Comparison of ENCODE assay signal across 11 cellular contexts in genomic region chr20:17616480-17617211, GRCh38. TPM values are rescaled to one million over a fixed set of nuclear protein-coding genes. Genes with fewer than 3 reads are reported as not detected.
DNase-seq lines count a peak whose midpoint lies in the region; ATAC-seq, FAIRE-seq and TF ChIP-seq lines count a peak whose summit lies in the region.
"Had no signal": no experiment of that assay in that cellular context is flagged by ENCODE, and none has a peak within 500 bp of the region (broad histone marks: within the 10 kb centered on the region; RNA-seq: fewer than 3 reads in every experiment).

No MANE protein-coding gene starts in this region.

- peak; percentile 13 for DNase-seq in natural killer cell
- no peak for DNase-seq in natural killer cell treated with Interleukin-12 subunit alpha and Interleukin-12 subunit beta and Interleukin-15 and Interleukin-18, amount 100 ng/mL, for 72 hours (ENCODE audit: low spot score)
- DNase-seq in chondrocyte (ENCODE audit: low spot score), result no peak
- DNase-seq in pancreas, result peak in 4 of 6 donors; percentile 16 to 74 (median 31)
- no peak for DNase-seq in NCI-H524 (lab: John Stamatoyannopoulos, UW)
- DNase-seq in HUDEP-2 (lab: John Stamatoyannopoulos, UW; ENCODE audit: unreplicated experiment in 76 of 76), result no peak
- no peak for DNase-seq in foreskin keratinocyte
- DNase-seq: activated CD4-positive, CD25-positive, alpha-beta regulatory T cell treated with anti-CD3 and anti-CD28 coated beads, Interleukin-2, amount 50 U/mL, for 72 hours; cortex of kidney had no signal

- H3K4me3 ChIP-seq in pancreas, result no peak overlapping the region
- H3K4me3 ChIP-seq: tibial nerve had no signal

- H3K36me3 ChIP-seq in pancreas, result peaks cover 13 to 66% (median 62%) of the 10 kb centered on the region in 3 donors

- H3K36me3 Mint-ChIP-seq in natural killer cell, result no peaks in the 10 kb centered on the region
- H3K36me3 Mint-ChIP-seq in natural killer cell treated with Interleukin-12 subunit alpha and Interleukin-12 subunit beta and Interleukin-15 and Interleukin-18, amount 100 ng/mL, for 72 hours, result no peaks in the 10 kb centered on the region
- peaks cover 34% of the 10 kb centered on the region for H3K36me3 Mint-ChIP-seq in chondrocyte (ENCODE audit: low read depth)

- TF ChIP-seq CTCF in natural killer cell (IDR thresholded peaks at IDR 0.05) (no peak), chondrocyte (IDR thresholded peaks at IDR 0.05) (no peak), pancreas (IDR thresholded peaks at IDR 0.05) (no peak), foreskin keratinocyte (conservative IDR thresholded peaks at IDR 0.05) (no peak)

- H3K27me3 ChIP-seq in pancreas (no peaks in the 10 kb centered on the region), foreskin keratinocyte (no peaks in the 10 kb centered on the region)
- H3K27me3 ChIP-seq: tibial nerve had no signal

- H3K9me3 ChIP-seq in pancreas, result no peaks in the 10 kb centered on the region
- H3K9me3 ChIP-seq: tibial nerve had no signal

- H3K27me3 Mint-ChIP-seq in natural killer cell (ENCODE audit: low read depth in 2 of 2), result no peaks in the 10 kb centered on the region
- H3K27me3 Mint-ChIP-seq in natural killer cell treated with Interleukin-12 subunit alpha and Interleukin-12 subunit beta and Interleukin-15 and Interleukin-18, amount 100 ng/mL, for 72 hours, result no peaks in the 10 kb centered on the region
- H3K27me3 Mint-ChIP-seq in chondrocyte (ENCODE audit: low read depth), result no peaks in the 10 kb centered on the region

- 68 to 74% methylated on average over 22 of the region's 22 CpGs for WGBS in pancreas, 2 donors

- H3K4me1 Mint-ChIP-seq in natural killer cell (peaks cover 20 to 30% of the 10 kb centered on the region in 2 donors), chondrocyte (ENCODE audit: low read depth) (peaks cover 35% of the 10 kb centered on the region)
- peaks cover 9 to 22% of the 10 kb centered on the region in 2 donors for H3K4me1 Mint-ChIP-seq in natural killer cell treated with Interleukin-12 subunit alpha and Interleukin-12 subunit beta and Interleukin-15 and Interleukin-18, amount 100 ng/mL, for 72 hours (ENCODE audit: low read depth in 2 of 2)

- FAIRE-seq in pancreas (lab: Jason Lieb, UNC), result no peak

- no peak overlapping the region for H3K27ac Mint-ChIP-seq in natural killer cell
- H3K27ac Mint-ChIP-seq in natural killer cell treated with Interleukin-12 subunit alpha and Interleukin-12 subunit beta and Interleukin-15 and Interleukin-18, amount 100 ng/mL, for 72 hours, result no peak overlapping the region
- H3K27ac Mint-ChIP-seq in chondrocyte (ENCODE audit: unreplicated experiment), result peak overlapping the region; percentile 32

- intact Hi-C loops in natural killer cell (cut with micrococcal nuclease), result loop anchor here (1.0 to 5.0 kb wide), 3 partner anchors 79 to 814 kb away; no protein-coding TSS in a partner anchor
- intact Hi-C loops in pancreas (cut with DNase I), result loop anchor here in 2 of 3 donors (5.0 to 10.0 kb wide), 2 partner anchors 74 to 82 kb away; partner anchors contain the start of gene BFSP1 (in 1 of the 2)

- H3K4me3 Mint-ChIP-seq in natural killer cell, result no peak overlapping the region
- no peak overlapping the region for H3K4me3 Mint-ChIP-seq in natural killer cell treated with Interleukin-12 subunit alpha and Interleukin-12 subunit beta and Interleukin-15 and Interleukin-18, amount 100 ng/mL, for 72 hours
- H3K4me3 Mint-ChIP-seq in chondrocyte (ENCODE audit: unreplicated experiment), result no peak overlapping the region

- ATAC-seq in natural killer cell (no peak), pancreas (no peak), foreskin keratinocyte (no peak), GM19328 (IDR thresholded peaks at IDR 0.05; ENCODE audit: unreplicated experiment) (no peak)
- no peak for ATAC-seq in natural killer cell treated with Interleukin-12 subunit alpha and Interleukin-12 subunit beta and Interleukin-15 and Interleukin-18, amount 100 ng/mL, for 72 hours

- H3K4me1 ChIP-seq in pancreas (peaks cover 11 to 41% (median 22%) of the 10 kb centered on the region in 3 donors), foreskin keratinocyte (peaks cover 2% of the 10 kb centered on the region)

- H3K9me3 Mint-ChIP-seq in natural killer cell (no peaks in the 10 kb centered on the region), chondrocyte (ENCODE audit: low read depth) (no peaks in the 10 kb centered on the region)
- no peaks in the 10 kb centered on the region for H3K9me3 Mint-ChIP-seq in natural killer cell treated with Interleukin-12 subunit alpha and Interleukin-12 subunit beta and Interleukin-15 and Interleukin-18, amount 100 ng/mL, for 72 hours

- H3K27ac ChIP-seq in pancreas, result no peak overlapping the region
- H3K27ac ChIP-seq in foreskin keratinocyte, result no peak overlapping the region

RNA-seq across cellular contexts. Expression of gene DSTN, which starts 46.8 kb away (rescaled TPM):
- total RNA-seq in natural killer cell (10 to 100 TPM; 47.5 to 73.5 (median 70.0) TPM), chondrocyte (878 to 1,290 TPM (median 1,265 TPM) in 3 replicates), pancreas (100 to 1,000 TPM; 172 to 192 (median 182) TPM), foreskin keratinocyte (398 and 412 TPM in 2 replicates)
- total RNA-seq in natural killer cell treated with Interleukin-12 subunit alpha and Interleukin-12 subunit beta and Interleukin-15 and Interleukin-18, amount 100 ng/mL, for 72 hours, result 10 to 100 TPM; 42.5 to 59.1 TPM
- polyA plus RNA-seq in pancreas (100 to 1,000 TPM; 138 to 242 TPM), foreskin keratinocyte (428 and 454 TPM in 2 replicates)

Comparison
In these comparisons a context has a peak if more than half of its experiments do, and no peak if none do; other contexts are left out.
1. DNase-seq: peak in natural killer cell (single experiment) and pancreas (4 of 6); none in natural killer cell treated with Interleukin-12 subunit alpha and Interleukin-12 subunit beta and Interleukin-15 and Interleukin-18, amount 100 ng/mL, for 72 hours (single experiment), chondrocyte (single experiment), NCI-H524 (0 of 2), HUDEP-2 (0 of 76) and foreskin keratinocyte (0 of 2).